9 cellular contexts compared by ENCODE assay signal in genomic region chr5:140795259-140795641, GRCh38. TPM values are rescaled to one million over a fixed set of nuclear protein-coding genes. Genes with fewer than 3 reads are reported as not detected.
A peak's percentile ranks its signal among the peaks of the same experiment; 100 is the strongest.
DNase-seq lines count a peak whose midpoint lies in the region; ATAC-seq and TF ChIP-seq lines count a peak whose summit lies in the region.
"Had no signal": no experiment of that assay in that cellular context is flagged by ENCODE, and none has a peak within 500 bp of the region (broad histone marks: within the 10 kb centered on the region; RNA-seq: fewer than 3 reads in every experiment).

No MANE protein-coding gene starts in this region.

- H2AFZ ChIP-seq in Karpas-422 (ENCODE audit: low read length), result no peak overlapping the region

- H3K27ac ChIP-seq in Karpas-422 (ENCODE audit: low read length), result no peak overlapping the region

- TF ChIP-seq CTCF in progenitor cell of endocrine pancreas (IDR thresholded peaks at IDR 0.05; ENCODE audit: unreplicated experiment), result peak; percentile 29

- H3K9me2 ChIP-seq in Karpas-422 (replicated peaks; ENCODE audit: insufficient read depth, low read length), result no peaks in the 10 kb centered on the region

- H3K4me1 Mint-ChIP-seq in progenitor cell of endocrine pancreas (ENCODE audit: low read depth), result no peaks in the 10 kb centered on the region

- H3K27me3 Mint-ChIP-seq in progenitor cell of endocrine pancreas, result no peaks in the 10 kb centered on the region

- H3K27ac Mint-ChIP-seq in progenitor cell of endocrine pancreas, result peak overlapping the region; percentile 88

- H3K4me2 ChIP-seq in Karpas-422 (ENCODE audit: low read depth, low read length, poor library complexity, severe bottlenecking), result no peak overlapping the region

- ATAC-seq in GM21825 (IDR thresholded peaks at IDR 0.05; ENCODE audit: unreplicated experiment), result no peak
- ATAC-seq in HG02970 (IDR thresholded peaks at IDR 0.05; ENCODE audit: low FRiP score, unreplicated experiment), result no peak

- no peak overlapping the region for H3K4me3 ChIP-seq in Karpas-422 (ENCODE audit: low read length)

- no peaks in the 10 kb centered on the region for H3K9me3 ChIP-seq in ES-I3 (ENCODE audit: control insufficient read depth, insufficient read depth, low read length)
- no peaks in the 10 kb centered on the region for H3K9me3 ChIP-seq in Karpas-422 (ENCODE audit: low read length)

- H3K4me1 ChIP-seq in ES-I3 (ENCODE audit: insufficient read depth, low read length), result no peaks in the 10 kb centered on the region
- H3K4me1 ChIP-seq in Karpas-422 (ENCODE audit: low read length), result no peaks in the 10 kb centered on the region

- H3K27me3 ChIP-seq in Karpas-422 (ENCODE audit: low read length), result no peaks in the 10 kb centered on the region

- H3K4me3 Mint-ChIP-seq in progenitor cell of endocrine pancreas (ENCODE audit: low read depth), result peak overlapping the region; percentile 80

- H3K36me3 ChIP-seq in ES-I3 (ENCODE audit: insufficient read depth, low read length), result no peaks in the 10 kb centered on the region
- no peaks in the 10 kb centered on the region for H3K36me3 ChIP-seq in Karpas-422 (ENCODE audit: insufficient read depth, low read length)

- DNase-seq in NCI-H1930 (lab: John Stamatoyannopoulos, UW) (peak; percentile 36 to 53), fibroblast of peridontal ligament (ENCODE audit: extremely low read depth) (peak; percentile 1), progenitor cell of endocrine pancreas (ENCODE audit: low spot score, unreplicated experiment) (no peak), Karpas-422 (no peak)
- DNase-seq in activated effector memory CD4-positive, alpha-beta T cell treated with Interleukin-2 at 50 U/mL for 16 hours, result no peak

- peak overlapping the region; percentile 57; the same call in 1 of the 2 replicates for H3K9ac ChIP-seq in ES-I3 (ENCODE audit: low read depth, low read length)
- H3K9ac ChIP-seq in Karpas-422 (ENCODE audit: low read length), result no peak overlapping the region

- no peaks in the 10 kb centered on the region for H4K20me1 ChIP-seq in Karpas-422 (ENCODE audit: insufficient read depth, low read depth, low read length)

- H3K9me3 Mint-ChIP-seq in progenitor cell of endocrine pancreas (ENCODE audit: low read depth), result peaks cover 24% of the 10 kb centered on the region

- peaks cover 27% of the 10 kb centered on the region for H3K36me3 Mint-ChIP-seq in progenitor cell of endocrine pancreas (ENCODE audit: insufficient read depth)

- H3K79me2 ChIP-seq in Karpas-422 (ENCODE audit: low read length), result no peaks in the 10 kb centered on the region

RNA-seq across cellular contexts. Expression of gene PCDHA2, which starts 0.6 kb away (rescaled TPM):
- total RNA-seq in progenitor cell of endocrine pancreas, result 5.6 and 5.9 TPM in 2 replicates
- total RNA-seq in Karpas-422 (2014; rRNA removed; shearing (Covaris generic); ENCODE audit: low replicate concordance), result not detected in 2 replicates
- total RNA-seq: activated CD8-positive, alpha-beta memory T cell treated with anti-CD3 and anti-CD28 coated beads for 36 hours had no signal

RNA-seq across cellular contexts. Expression of gene PCDHA3, which starts 5.6 kb away (rescaled TPM):
- 1.5 and 2.4 TPM in 2 replicates for total RNA-seq in progenitor cell of endocrine pancreas
- total RNA-seq in Karpas-422 (2014; rRNA removed; shearing (Covaris generic); ENCODE audit: low replicate concordance), result not detected in 2 replicates
- total RNA-seq: activated CD8-positive, alpha-beta memory T cell treated with anti-CD3 and anti-CD28 coated beads for 36 hours had no signal

RNA-seq across cellular contexts. Expression of gene PCDHA1, which starts 9.3 kb away (rescaled TPM):
- not detected in 2 replicates for total RNA-seq in progenitor cell of endocrine pancreas
- not detected in 2 replicates for total RNA-seq in Karpas-422 (2014; rRNA removed; shearing (Covaris generic); ENCODE audit: low replicate concordance)
- total RNA-seq: activated CD8-positive, alpha-beta memory T cell treated with anti-CD3 and anti-CD28 coated beads for 36 hours had no signal

RNA-seq across cellular contexts. Expression of gene PCDHA4, which starts 11.6 kb away (rescaled TPM):
- 27.8 and 28.6 TPM in 2 replicates for total RNA-seq in progenitor cell of endocrine pancreas
- not detected in 2 replicates for total RNA-seq in Karpas-422 (2014; rRNA removed; shearing (Covaris generic); ENCODE audit: low replicate concordance)
- total RNA-seq: activated CD8-positive, alpha-beta memory T cell treated with anti-CD3 and anti-CD28 coated beads for 36 hours had no signal

RNA-seq across cellular contexts. Expression of gene PCDHA5, which starts 26.2 kb away (rescaled TPM):
- total RNA-seq in progenitor cell of endocrine pancreas, result 3.4 and 4.4 TPM in 2 replicates
- total RNA-seq in Karpas-422 (2014; rRNA removed; shearing (Covaris generic); ENCODE audit: low replicate concordance), result not detected in 2 replicates
- total RNA-seq: activated CD8-positive, alpha-beta memory T cell treated with anti-CD3 and anti-CD28 coated beads for 36 hours had no signal

Comparison
In these comparisons a context has a peak if more than half of its experiments do, and no peak if none do; other contexts are left out.
1. DNase-seq: peak in NCI-H1930 (2 of 2) and fibroblast of peridontal ligament (single experiment); none in progenitor cell of endocrine pancreas (single experiment), activated effector memory CD4-positive, alpha-beta T cell treated with Interleukin-2 at 50 U/mL for 16 hours (single experiment) and Karpas-422 (single experiment).